Comparison of ENCODE assay signal across 1 cellular context in the genomic region with DNA sequence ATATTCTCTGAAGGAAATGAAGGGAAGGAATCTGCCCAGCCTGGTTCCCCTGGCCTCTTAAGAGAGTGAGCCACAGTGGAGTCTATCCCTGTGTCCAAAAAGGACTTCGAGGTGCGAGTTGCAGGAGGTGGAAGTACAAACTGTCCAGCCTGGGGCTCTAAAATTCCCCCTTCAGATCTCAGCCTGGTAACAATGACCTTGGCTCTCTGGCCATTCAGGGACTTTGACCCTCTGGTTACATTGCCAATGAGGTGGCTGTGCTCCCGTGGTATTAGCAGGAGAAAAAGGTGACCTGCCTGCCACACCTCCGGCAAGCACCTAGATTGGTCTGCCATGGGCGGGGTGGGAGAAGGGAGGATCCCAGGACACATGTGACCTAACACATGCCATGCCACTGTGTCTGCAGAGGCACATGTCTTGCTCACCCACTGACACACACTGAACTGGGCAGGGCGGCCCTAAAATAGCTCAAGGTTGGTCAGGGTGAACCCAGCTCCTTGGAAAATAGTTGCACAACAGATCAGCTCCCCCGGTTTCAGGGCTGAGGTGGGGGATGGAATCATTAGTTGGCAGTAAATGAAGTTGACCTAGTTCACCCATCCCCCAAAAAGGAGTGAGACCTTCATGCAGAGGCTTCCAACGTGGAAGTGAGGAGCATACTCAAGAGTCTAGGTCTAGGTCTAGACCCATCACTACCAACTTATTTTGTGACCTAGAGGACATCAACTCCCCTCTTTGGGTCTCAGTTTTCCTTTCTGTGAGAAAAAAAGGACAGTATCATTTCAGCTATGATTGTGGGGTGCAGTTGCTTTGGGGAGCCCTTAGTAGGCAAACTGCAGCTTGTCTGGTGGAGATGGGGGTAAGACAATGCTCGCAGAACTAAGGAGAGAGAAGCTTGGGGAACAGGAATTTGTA.
TF ChIP-seq lines count a peak whose summit lies in the region.

No MANE protein-coding gene starts in this region.

TF ChIP-seq in HepG2, 621 proteins besides CTCF, POLR2A, EP300 and RAD21 (continued from another document and continues in another):
- TF ChIP-seq, protein P1, sequence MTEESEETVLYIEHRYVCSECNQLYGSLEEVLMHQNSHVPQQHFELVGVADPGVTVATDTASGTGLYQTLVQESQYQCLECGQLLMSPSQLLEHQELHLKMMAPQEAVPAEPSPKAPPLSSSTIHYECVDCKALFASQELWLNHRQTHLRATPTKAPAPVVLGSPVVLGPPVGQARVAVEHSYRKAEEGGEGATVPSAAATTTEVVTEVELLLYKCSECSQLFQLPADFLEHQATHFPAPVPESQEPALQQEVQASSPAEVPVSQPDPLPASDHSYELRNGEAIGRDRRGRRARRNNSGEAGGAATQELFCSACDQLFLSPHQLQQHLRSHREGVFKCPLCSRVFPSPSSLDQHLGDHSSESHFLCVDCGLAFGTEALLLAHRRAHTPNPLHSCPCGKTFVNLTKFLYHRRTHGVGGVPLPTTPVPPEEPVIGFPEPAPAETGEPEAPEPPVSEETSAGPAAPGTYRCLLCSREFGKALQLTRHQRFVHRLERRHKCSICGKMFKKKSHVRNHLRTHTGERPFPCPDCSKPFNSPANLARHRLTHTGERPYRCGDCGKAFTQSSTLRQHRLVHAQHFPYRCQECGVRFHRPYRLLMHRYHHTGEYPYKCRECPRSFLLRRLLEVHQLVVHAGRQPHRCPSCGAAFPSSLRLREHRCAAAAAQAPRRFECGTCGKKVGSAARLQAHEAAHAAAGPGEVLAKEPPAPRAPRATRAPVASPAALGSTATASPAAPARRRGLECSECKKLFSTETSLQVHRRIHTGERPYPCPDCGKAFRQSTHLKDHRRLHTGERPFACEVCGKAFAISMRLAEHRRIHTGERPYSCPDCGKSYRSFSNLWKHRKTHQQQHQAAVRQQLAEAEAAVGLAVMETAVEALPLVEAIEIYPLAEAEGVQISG (CRISPR knock-in tag; IDR thresholded peaks at IDR 0.05) = peak; percentile 67; the same call in 1 of the 2 replicates
- peak; percentile 72; the same call in 1 of the 2 replicates for TF ChIP-seq EED (CRISPR knock-in tag; IDR thresholded peaks at IDR 0.05)
- TF ChIP-seq, protein P2, sequence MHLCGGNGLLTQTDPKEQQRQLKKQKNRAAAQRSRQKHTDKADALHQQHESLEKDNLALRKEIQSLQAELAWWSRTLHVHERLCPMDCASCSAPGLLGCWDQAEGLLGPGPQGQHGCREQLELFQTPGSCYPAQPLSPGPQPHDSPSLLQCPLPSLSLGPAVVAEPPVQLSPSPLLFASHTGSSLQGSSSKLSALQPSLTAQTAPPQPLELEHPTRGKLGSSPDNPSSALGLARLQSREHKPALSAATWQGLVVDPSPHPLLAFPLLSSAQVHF (CRISPR knock-in tag; IDR thresholded peaks at IDR 0.05) = no peak
- TF ChIP-seq ISX (CRISPR knock-in tag; conservative IDR thresholded peaks at IDR 0.05) = no peak; the same call in 1 of the 2 replicates
- TF ChIP-seq ZNF615 (CRISPR knock-in tag; IDR thresholded peaks at IDR 0.05; ENCODE audit: borderline replicate concordance) = no peak
- no peak for TF ChIP-seq ZNF484 (CRISPR knock-in tag; IDR thresholded peaks at IDR 0.05; ENCODE audit: borderline replicate concordance, low read depth)
- TF ChIP-seq ZNF274 (CRISPR knock-in tag; IDR thresholded peaks at IDR 0.05) = peak; percentile 94
- TF ChIP-seq RFX3 (CRISPR knock-in tag; IDR thresholded peaks at IDR 0.05) = peak; percentile 41
- no peak for TF ChIP-seq PRPF4 (IDR thresholded peaks at IDR 0.05; ENCODE audit: low read depth, low read length, poor library complexity, severe bottlenecking)
- no peak; the same call in 1 of the 2 replicates for TF ChIP-seq SOX13 (IDR thresholded peaks at IDR 0.05)
- TF ChIP-seq SOX13 (CRISPR knock-in tag; conservative IDR thresholded peaks at IDR 0.05 in 1 of 2, IDR thresholded peaks at IDR 0.05 in 1 of 2) = peak; percentile 26 to 77; a peak in 1 of 4 replicates
- no peak; the same call in 1 of the 2 replicates for TF ChIP-seq PHF20 (CRISPR knock-in tag; IDR thresholded peaks at IDR 0.05)
- no peak for TF ChIP-seq U2AF2 (IDR thresholded peaks at IDR 0.05; ENCODE audit: low read depth, low read length)
- peak; percentile 97 for TF ChIP-seq ZNF333 (CRISPR knock-in tag; IDR thresholded peaks at IDR 0.05; ENCODE audit: borderline replicate concordance)
- TF ChIP-seq KMT2A (CRISPR knock-in tag; IDR thresholded peaks at IDR 0.05) = no peak; the same call in 1 of the 2 replicates
- peak; percentile 91; the same call in 1 of the 2 replicates for TF ChIP-seq ZFP37 (CRISPR knock-in tag; IDR thresholded peaks at IDR 0.05; ENCODE audit: borderline replicate concordance)
- 0 out of 2 replicates have a peak, but pooled peaks have one; percentile 87 for TF ChIP-seq ZNF253 (CRISPR knock-in tag; IDR thresholded peaks at IDR 0.05; ENCODE audit: borderline replicate concordance)
- TF ChIP-seq ZNF205 (CRISPR knock-in tag; IDR thresholded peaks at IDR 0.05) = 0 out of 2 replicates have a peak, but pooled peaks have one; percentile 22
- TF ChIP-seq, protein P3, sequence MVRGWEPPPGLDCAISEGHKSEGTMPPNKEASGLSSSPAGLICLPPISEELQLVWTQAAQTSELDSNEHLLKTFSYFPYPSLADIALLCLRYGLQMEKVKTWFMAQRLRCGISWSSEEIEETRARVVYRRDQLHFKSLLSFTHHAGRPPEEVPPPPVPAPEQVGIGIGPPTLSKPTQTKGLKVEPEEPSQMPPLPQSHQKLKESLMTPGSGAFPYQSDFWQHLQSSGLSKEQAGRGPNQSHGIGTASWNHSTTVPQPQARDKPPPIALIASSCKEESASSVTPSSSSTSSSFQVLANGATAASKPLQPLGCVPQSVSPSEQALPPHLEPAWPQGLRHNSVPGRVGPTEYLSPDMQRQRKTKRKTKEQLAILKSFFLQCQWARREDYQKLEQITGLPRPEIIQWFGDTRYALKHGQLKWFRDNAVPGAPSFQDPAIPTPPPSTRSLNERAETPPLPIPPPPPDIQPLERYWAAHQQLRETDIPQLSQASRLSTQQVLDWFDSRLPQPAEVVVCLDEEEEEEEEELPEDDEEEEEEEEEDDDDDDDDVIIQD (CRISPR knock-in tag; IDR thresholded peaks at IDR 0.05; ENCODE audit: low read depth) = peak; percentile 80; the same call in 1 of the 2 replicates
- TF ChIP-seq ATAD3A (CRISPR knock-in tag; IDR thresholded peaks at IDR 0.05) = no peak
- TF ChIP-seq ZNF367 (CRISPR knock-in tag; IDR thresholded peaks at IDR 0.05; ENCODE audit: borderline replicate concordance) = peak; percentile 35; the same call in 1 of the 2 replicates
- TF ChIP-seq ZNF550 (CRISPR knock-in tag; IDR thresholded peaks at IDR 0.05; ENCODE audit: borderline replicate concordance) = no peak
- TF ChIP-seq ATF7 (IDR thresholded peaks at IDR 0.05) = no peak
- TF ChIP-seq ATF7 (CRISPR knock-in tag; IDR thresholded peaks at IDR 0.05) = peak; percentile 76; the same call in 1 of the 2 replicates
- TF ChIP-seq ZNF780A (CRISPR knock-in tag; IDR thresholded peaks at IDR 0.05) = no peak; the same call in 1 of the 2 replicates
- TF ChIP-seq, protein P4, sequence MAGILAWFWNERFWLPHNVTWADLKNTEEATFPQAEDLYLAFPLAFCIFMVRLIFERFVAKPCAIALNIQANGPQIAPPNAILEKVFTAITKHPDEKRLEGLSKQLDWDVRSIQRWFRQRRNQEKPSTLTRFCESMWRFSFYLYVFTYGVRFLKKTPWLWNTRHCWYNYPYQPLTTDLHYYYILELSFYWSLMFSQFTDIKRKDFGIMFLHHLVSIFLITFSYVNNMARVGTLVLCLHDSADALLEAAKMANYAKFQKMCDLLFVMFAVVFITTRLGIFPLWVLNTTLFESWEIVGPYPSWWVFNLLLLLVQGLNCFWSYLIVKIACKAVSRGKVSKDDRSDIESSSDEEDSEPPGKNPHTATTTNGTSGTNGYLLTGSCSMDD (CRISPR knock-in tag; IDR thresholded peaks at IDR 0.05) = peak; percentile 90
- TF ChIP-seq, protein P5, sequence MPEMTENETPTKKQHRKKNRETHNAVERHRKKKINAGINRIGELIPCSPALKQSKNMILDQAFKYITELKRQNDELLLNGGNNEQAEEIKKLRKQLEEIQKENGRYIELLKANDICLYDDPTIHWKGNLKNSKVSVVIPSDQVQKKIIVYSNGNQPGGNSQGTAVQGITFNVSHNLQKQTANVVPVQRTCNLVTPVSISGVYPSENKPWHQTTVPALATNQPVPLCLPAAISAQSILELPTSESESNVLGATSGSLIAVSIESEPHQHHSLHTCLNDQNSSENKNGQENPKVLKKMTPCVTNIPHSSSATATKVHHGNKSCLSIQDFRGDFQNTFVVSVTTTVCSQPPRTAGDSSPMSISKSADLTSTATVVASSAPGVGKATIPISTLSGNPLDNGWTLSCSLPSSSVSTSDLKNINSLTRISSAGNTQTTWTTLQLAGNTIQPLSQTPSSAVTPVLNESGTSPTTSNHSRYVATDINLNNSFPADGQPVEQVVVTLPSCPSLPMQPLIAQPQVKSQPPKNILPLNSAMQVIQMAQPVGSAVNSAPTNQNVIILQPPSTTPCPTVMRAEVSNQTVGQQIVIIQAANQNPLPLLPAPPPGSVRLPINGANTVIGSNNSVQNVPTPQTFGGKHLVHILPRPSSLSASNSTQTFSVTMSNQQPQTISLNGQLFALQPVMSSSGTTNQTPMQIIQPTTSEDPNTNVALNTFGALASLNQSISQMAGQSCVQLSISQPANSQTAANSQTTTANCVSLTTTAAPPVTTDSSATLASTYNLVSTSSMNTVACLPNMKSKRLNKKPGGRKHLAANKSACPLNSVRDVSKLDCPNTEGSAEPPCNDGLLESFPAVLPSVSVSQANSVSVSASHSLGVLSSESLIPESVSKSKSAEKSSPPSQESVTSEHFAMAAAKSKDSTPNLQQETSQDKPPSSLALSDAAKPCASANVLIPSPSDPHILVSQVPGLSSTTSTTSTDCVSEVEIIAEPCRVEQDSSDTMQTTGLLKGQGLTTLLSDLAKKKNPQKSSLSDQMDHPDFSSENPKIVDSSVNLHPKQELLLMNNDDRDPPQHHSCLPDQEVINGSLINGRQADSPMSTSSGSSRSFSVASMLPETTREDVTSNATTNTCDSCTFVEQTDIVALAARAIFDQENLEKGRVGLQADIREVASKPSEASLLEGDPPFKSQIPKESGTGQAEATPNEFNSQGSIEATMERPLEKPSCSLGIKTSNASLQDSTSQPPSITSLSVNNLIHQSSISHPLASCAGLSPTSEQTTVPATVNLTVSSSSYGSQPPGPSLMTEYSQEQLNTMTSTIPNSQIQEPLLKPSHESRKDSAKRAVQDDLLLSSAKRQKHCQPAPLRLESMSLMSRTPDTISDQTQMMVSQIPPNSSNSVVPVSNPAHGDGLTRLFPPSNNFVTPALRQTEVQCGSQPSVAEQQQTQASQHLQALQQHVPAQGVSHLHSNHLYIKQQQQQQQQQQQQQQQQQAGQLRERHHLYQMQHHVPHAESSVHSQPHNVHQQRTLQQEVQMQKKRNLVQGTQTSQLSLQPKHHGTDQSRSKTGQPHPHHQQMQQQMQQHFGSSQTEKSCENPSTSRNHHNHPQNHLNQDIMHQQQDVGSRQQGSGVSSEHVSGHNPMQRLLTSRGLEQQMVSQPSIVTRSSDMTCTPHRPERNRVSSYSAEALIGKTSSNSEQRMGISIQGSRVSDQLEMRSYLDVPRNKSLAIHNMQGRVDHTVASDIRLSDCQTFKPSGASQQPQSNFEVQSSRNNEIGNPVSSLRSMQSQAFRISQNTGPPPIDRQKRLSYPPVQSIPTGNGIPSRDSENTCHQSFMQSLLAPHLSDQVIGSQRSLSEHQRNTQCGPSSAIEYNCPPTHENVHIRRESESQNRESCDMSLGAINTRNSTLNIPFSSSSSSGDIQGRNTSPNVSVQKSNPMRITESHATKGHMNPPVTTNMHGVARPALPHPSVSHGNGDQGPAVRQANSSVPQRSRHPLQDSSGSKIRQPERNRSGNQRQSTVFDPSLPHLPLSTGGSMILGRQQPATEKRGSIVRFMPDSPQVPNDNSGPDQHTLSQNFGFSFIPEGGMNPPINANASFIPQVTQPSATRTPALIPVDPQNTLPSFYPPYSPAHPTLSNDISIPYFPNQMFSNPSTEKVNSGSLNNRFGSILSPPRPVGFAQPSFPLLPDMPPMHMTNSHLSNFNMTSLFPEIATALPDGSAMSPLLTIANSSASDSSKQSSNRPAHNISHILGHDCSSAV (CRISPR knock-in tag; IDR thresholded peaks at IDR 0.05; ENCODE audit: borderline replicate concordance) = no peak
- TF ChIP-seq, protein P6, sequence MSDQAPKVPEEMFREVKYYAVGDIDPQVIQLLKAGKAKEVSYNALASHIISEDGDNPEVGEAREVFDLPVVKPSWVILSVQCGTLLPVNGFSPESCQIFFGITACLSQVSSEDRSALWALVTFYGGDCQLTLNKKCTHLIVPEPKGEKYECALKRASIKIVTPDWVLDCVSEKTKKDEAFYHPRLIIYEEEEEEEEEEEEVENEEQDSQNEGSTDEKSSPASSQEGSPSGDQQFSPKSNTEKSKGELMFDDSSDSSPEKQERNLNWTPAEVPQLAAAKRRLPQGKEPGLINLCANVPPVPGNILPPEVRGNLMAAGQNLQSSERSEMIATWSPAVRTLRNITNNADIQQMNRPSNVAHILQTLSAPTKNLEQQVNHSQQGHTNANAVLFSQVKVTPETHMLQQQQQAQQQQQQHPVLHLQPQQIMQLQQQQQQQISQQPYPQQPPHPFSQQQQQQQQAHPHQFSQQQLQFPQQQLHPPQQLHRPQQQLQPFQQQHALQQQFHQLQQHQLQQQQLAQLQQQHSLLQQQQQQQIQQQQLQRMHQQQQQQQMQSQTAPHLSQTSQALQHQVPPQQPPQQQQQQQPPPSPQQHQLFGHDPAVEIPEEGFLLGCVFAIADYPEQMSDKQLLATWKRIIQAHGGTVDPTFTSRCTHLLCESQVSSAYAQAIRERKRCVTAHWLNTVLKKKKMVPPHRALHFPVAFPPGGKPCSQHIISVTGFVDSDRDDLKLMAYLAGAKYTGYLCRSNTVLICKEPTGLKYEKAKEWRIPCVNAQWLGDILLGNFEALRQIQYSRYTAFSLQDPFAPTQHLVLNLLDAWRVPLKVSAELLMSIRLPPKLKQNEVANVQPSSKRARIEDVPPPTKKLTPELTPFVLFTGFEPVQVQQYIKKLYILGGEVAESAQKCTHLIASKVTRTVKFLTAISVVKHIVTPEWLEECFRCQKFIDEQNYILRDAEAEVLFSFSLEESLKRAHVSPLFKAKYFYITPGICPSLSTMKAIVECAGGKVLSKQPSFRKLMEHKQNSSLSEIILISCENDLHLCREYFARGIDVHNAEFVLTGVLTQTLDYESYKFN (CRISPR knock-in tag; conservative IDR thresholded peaks at IDR 0.05) = peak; percentile 93
- TF ChIP-seq PTBP1 (IDR thresholded peaks at IDR 0.05; ENCODE audit: low read depth, low read length, poor library complexity, severe bottlenecking) = no peak
- TF ChIP-seq ZNF598 (CRISPR knock-in tag; IDR thresholded peaks at IDR 0.05; ENCODE audit: borderline replicate concordance) = peak; percentile 69; the same call in 1 of the 2 replicates
- peak; percentile 94; the same call in 1 of the 2 replicates for TF ChIP-seq ERF (CRISPR knock-in tag; IDR thresholded peaks at IDR 0.05)
